In genomic region chr10:121033371-121033770, GRCh38 we compare ENCODE assay signal across 17 cellular contexts.
"Had no signal": no experiment of that assay in that cellular context is flagged by ENCODE, and none has a peak within 500 bp of the region (broad histone marks: within the 10 kb centered on the region; RNA-seq: fewer than 3 reads in every experiment).

No MANE protein-coding gene starts in this region.

- ATAC-seq: lower lobe of right lung had no signal

- H3K4me1 ChIP-seq: lower lobe of right lung, parathyroid adenoma had no signal

- DNase-seq: activated B cell treated with CpG ODN at 0.5 μM for 24 hours; activated CD4-positive, alpha-beta T cell treated with anti-CD3 and anti-CD28 coated beads, Interleukin-2, amount 10 ng/mL, durations not matched to agents 24 days and 14 days; activated CD8-positive, alpha-beta memory T cell treated with anti-CD3 and anti-CD28 coated beads for 24 hours; activated naive CD4-positive, alpha-beta T cell; activated naive CD8-positive, alpha-beta T cell treated with anti-CD3 and anti-CD28 coated beads, Interleukin-2, amount 10 ng/mL, durations not matched to agents 7 days and 5 days; anterior cingulate cortex; brain microvascular endothelial cell; hippocampal formation; lower lobe of right lung; naive B cell; retina; stimulated activated CD4-positive, alpha-beta T cell treated with anti-CD3 and anti-CD28 coated beads, Interleukin-4, amount 100 ng/mL, for 4 hours; stimulated activated CD8-positive, alpha-beta memory T cell treated with anti-CD3 and anti-CD28 coated beads, Interleukin-4, amount 100 ng/mL, for 48 hours; stimulated activated naive CD4-positive, alpha-beta T cell treated with Interleukin-2 at 50 U/mL for 16 hours; trophoblast cell had no signal

- H3K27ac ChIP-seq: brain microvascular endothelial cell, lower lobe of right lung, parathyroid adenoma had no signal

- H3K27me3 ChIP-seq: brain microvascular endothelial cell had no signal

- H3K79me2 ChIP-seq: parathyroid adenoma had no signal

- H3K9me3 ChIP-seq: lower lobe of right lung had no signal

- H3K4me2 ChIP-seq: smooth muscle cell had no signal

- H3K4me3 ChIP-seq: lower lobe of right lung, smooth muscle cell had no signal

- H3K9ac ChIP-seq: parathyroid adenoma had no signal

- H3K36me3 ChIP-seq: brain microvascular endothelial cell, lower lobe of right lung had no signal

- H2AFZ ChIP-seq: parathyroid adenoma had no signal
